ENCODE assay signal across 8 cellular contexts in genomic region chr3:30604566-30604965, GRCh38. TPM values are rescaled to one million over a fixed set of nuclear protein-coding genes. Genes with fewer than 3 reads are reported as not detected.
DNase-seq lines count a peak whose midpoint lies in the region; ATAC-seq lines count a peak whose summit lies in the region.

No MANE protein-coding gene starts in this region.

- peak overlapping the region; percentile 99 for H3K27ac ChIP-seq in BLaER1
- peak overlapping the region; percentile 91 for H3K27ac ChIP-seq in naive thymus-derived CD4-positive, alpha-beta T cell (ENCODE audit: low read depth, low read length)

- H3K4me1 Mint-ChIP-seq in activated naive CD8-positive, alpha-beta T cell (ENCODE audit: low read depth), result peaks cover 55% of the 10 kb centered on the region
- H3K4me1 Mint-ChIP-seq in naive thymus-derived CD4-positive, alpha-beta T cell, result peaks cover 36 to 65% (median 57%) of the 10 kb centered on the region in 7 donors

- peaks cover 67% of the 10 kb centered on the region for H3K4me1 ChIP-seq in BLaER1
- H3K4me1 ChIP-seq in naive thymus-derived CD4-positive, alpha-beta T cell (ENCODE audit: control insufficient read depth in 2 of 2, insufficient read depth in 2 of 2, low read length in 2 of 2), result peaks cover 18 to 40% of the 10 kb centered on the region in 2 donors

- ATAC-seq in naive thymus-derived CD4-positive, alpha-beta T cell, result no peak
- no peak for ATAC-seq in HG03280 (IDR thresholded peaks at IDR 0.05; ENCODE audit: unreplicated experiment)

- no peaks in the 10 kb centered on the region for H3K36me3 ChIP-seq in BLaER1
- H3K36me3 ChIP-seq in naive thymus-derived CD4-positive, alpha-beta T cell (ENCODE audit: control insufficient read depth in 2 of 3, insufficient read depth in 3 of 3, low read length in 3 of 3), result peaks cover 0 to 13% (median 0%) of the 10 kb centered on the region in 3 experiments

- H3K27me3 ChIP-seq in BLaER1, result no peaks in the 10 kb centered on the region
- H3K27me3 ChIP-seq in naive thymus-derived CD4-positive, alpha-beta T cell (ENCODE audit: control insufficient read depth in 2 of 2, insufficient read depth in 2 of 2, low read length in 2 of 2), result no peaks in the 10 kb centered on the region

- H3K4me3 ChIP-seq in BLaER1, result peak overlapping the region; percentile 90
- H3K4me3 ChIP-seq in naive thymus-derived CD4-positive, alpha-beta T cell (ENCODE audit: low read length), result peak overlapping the region; percentile 19

- peaks cover 8% of the 10 kb centered on the region for H3K36me3 Mint-ChIP-seq in activated naive CD8-positive, alpha-beta T cell
- H3K36me3 Mint-ChIP-seq in naive thymus-derived CD4-positive, alpha-beta T cell, result peaks cover 0 to 16% (median 13%) of the 10 kb centered on the region in 5 donors

- peak; percentile 80 for DNase-seq in KG1 (lab: John Stamatoyannopoulos, UW)
- DNase-seq in naive thymus-derived CD4-positive, alpha-beta T cell, result no peak
- no peak for DNase-seq in amygdala (lab: John Stamatoyannopoulos, UW)
- DNase-seq in NCI-H2029 treated with DMSO at 0.1 percent for 48 hours (lab: John Stamatoyannopoulos, UW), result no peak
- DNase-seq in stimulated activated CD4-positive, alpha-beta T cell treated with anti-CD3 and anti-CD28 coated beads, Interleukin-15, amount 100 ng/mL, for 24 hours, result no peak

- H4K20me1 ChIP-seq in BLaER1, result peaks cover 17% of the 10 kb centered on the region

- H3K27ac Mint-ChIP-seq in activated naive CD8-positive, alpha-beta T cell, result peak overlapping the region; percentile 95
- peak overlapping the region; percentile 91 to 100 (median 97) for H3K27ac Mint-ChIP-seq in naive thymus-derived CD4-positive, alpha-beta T cell

- H3K9ac ChIP-seq in BLaER1, result peak overlapping the region; percentile 99

- CTCF ChIA-PET in naive thymus-derived CD4-positive, alpha-beta T cell (lab: Charles Lee), result interaction anchor here (0.6 to 1.3 kb wide), 4 partner anchors 13 to 89 kb away, joined by 3 to 5 read pairs (median 3); no protein-coding TSS in a partner anchor

- POLR2A ChIA-PET in naive thymus-derived CD4-positive, alpha-beta T cell (lab: Charles Lee), result interaction anchor here (0.7 to 27.4 kb wide), 4 partner anchors 40 to 89 kb away, joined by 3 to 853 read pairs (median 4); no protein-coding TSS in a partner anchor

- peak overlapping the region; percentile 92 for H3K4me2 ChIP-seq in BLaER1

- intact Hi-C loops in naive thymus-derived CD4-positive, alpha-beta T cell (cut with micrococcal nuclease), result loop anchor here in 1 of 2 donors (2.0 to 5.0 kb wide), 2 partner anchors 42 to 286 kb away; no protein-coding TSS in a partner anchor

- no peaks in the 10 kb centered on the region for H3K27me3 Mint-ChIP-seq in activated naive CD8-positive, alpha-beta T cell
- no peaks in the 10 kb centered on the region for H3K27me3 Mint-ChIP-seq in naive thymus-derived CD4-positive, alpha-beta T cell

- H3K9me3 ChIP-seq in BLaER1, result peaks cover 3% of the 10 kb centered on the region; the same call in 1 of the 2 replicates
- H3K9me3 ChIP-seq in naive thymus-derived CD4-positive, alpha-beta T cell (ENCODE audit: control insufficient read depth in 2 of 3, low read length in 3 of 3), result no peaks in the 10 kb centered on the region

- H3K4me3 Mint-ChIP-seq in activated naive CD8-positive, alpha-beta T cell, result peak overlapping the region; percentile 96
- peak overlapping the region; percentile 84 to 100 (median 99) for H3K4me3 Mint-ChIP-seq in naive thymus-derived CD4-positive, alpha-beta T cell

- no peaks in the 10 kb centered on the region for H3K9me3 Mint-ChIP-seq in activated naive CD8-positive, alpha-beta T cell (ENCODE audit: low read depth)
- peaks cover 0 to 2% (median 0%) of the 10 kb centered on the region in 11 donors for H3K9me3 Mint-ChIP-seq in naive thymus-derived CD4-positive, alpha-beta T cell

RNA-seq across cellular contexts. Expression of gene TGFBR2, which starts 1.8 kb away (rescaled TPM):
- 100 to 1,000 TPM in 4 of 5 experiments, 10 to 100 TPM in 1; 63.0 to 171 (median 155) TPM for total RNA-seq in naive thymus-derived CD4-positive, alpha-beta T cell
- polyA plus RNA-seq in naive thymus-derived CD4-positive, alpha-beta T cell, result 100 to 1,000 TPM; 150 to 263 TPM
